In genomic region chr12:8032242-8033152, GRCh38 we compare ENCODE assay signal across 8 cellular contexts. TPM values are rescaled to one million over a fixed set of nuclear protein-coding genes. Genes with fewer than 3 reads are reported as not detected.
DNase-seq lines count a peak whose midpoint lies in the region; ATAC-seq, FAIRE-seq and TF ChIP-seq lines count a peak whose summit lies in the region.

Gene FOXJ2, plus strand, starts transcription at chr12:8032716. Its CDS starts 7,117 bp downstream, at chr12:8039833.

- H3K27ac ChIP-seq in psoas muscle: peak within 1 kb of the TSS; percentile 99

- no peaks in the 10 kb centered on the region for H3K27me3 Mint-ChIP-seq in T-helper 1 cell treated with Interleukin-12 subunit alpha and Interleukin-12 subunit beta and Interleukin-4 antibody, amounts not matched to agents 30 μg/mL and 1 μg/mL, for 36 hours (ENCODE audit: low read depth)

- peak within 1 kb of the TSS; percentile 82 for H3K27ac Mint-ChIP-seq in T-helper 1 cell treated with Interleukin-12 subunit alpha and Interleukin-12 subunit beta and Interleukin-4 antibody, amounts not matched to agents 30 μg/mL and 1 μg/mL, for 36 hours

- H3K4me3 Mint-ChIP-seq in T-helper 1 cell treated with Interleukin-12 subunit alpha and Interleukin-12 subunit beta and Interleukin-4 antibody, amounts not matched to agents 30 μg/mL and 1 μg/mL, for 36 hours: peak within 1 kb of the TSS; percentile 81

- peak; percentile 74 for DNase-seq in ELR (ENCODE audit: low read depth)
- peak; percentile 5 to 19 for DNase-seq in Kasumi-1 (lab: John Stamatoyannopoulos, UW)
- DNase-seq in amniotic epithelial cell (ENCODE audit: low read depth): peak; percentile 61
- DNase-seq in left ventricle myocardium superior: peak; percentile 90
- peak; percentile 84 to 90 for DNase-seq in psoas muscle
- DNase-seq in urothelium cell line (ENCODE audit: low spot score): peak; percentile 92

- H3K27me3 ChIP-seq in psoas muscle (ENCODE audit: insufficient read depth in 3 of 3, low read length in 2 of 3): no peaks in the 10 kb centered on the region

- no peaks in the 10 kb centered on the region for H3K36me3 ChIP-seq in psoas muscle (ENCODE audit: insufficient read depth in 1 of 2, low read depth in 1 of 2)

- no peak for TF ChIP-seq CTCF in psoas muscle (IDR thresholded peaks at IDR 0.05)

- peaks cover 48% of the 10 kb centered on the region for H3K4me1 Mint-ChIP-seq in T-helper 1 cell treated with Interleukin-12 subunit alpha and Interleukin-12 subunit beta and Interleukin-4 antibody, amounts not matched to agents 30 μg/mL and 1 μg/mL, for 36 hours (ENCODE audit: low read depth)

- peak; percentile 5 for FAIRE-seq in urothelium cell line (lab: Jason Lieb, UNC)

- H3K9me3 ChIP-seq in psoas muscle: no peaks in the 10 kb centered on the region

- ATAC-seq in GM21825 (IDR thresholded peaks at IDR 0.05; ENCODE audit: unreplicated experiment): peak; percentile 64
- ATAC-seq in left ventricle myocardium superior: peak; percentile 91
- ATAC-seq in psoas muscle: peak; percentile 81 to 86 (median 84)

- peak within 1 kb of the TSS; percentile 97 for H3K4me3 ChIP-seq in psoas muscle

- peaks cover 37% of the 10 kb centered on the region for H3K4me1 ChIP-seq in psoas muscle

- no peaks in the 10 kb centered on the region for H3K9me3 Mint-ChIP-seq in T-helper 1 cell treated with Interleukin-12 subunit alpha and Interleukin-12 subunit beta and Interleukin-4 antibody, amounts not matched to agents 30 μg/mL and 1 μg/mL, for 36 hours

- H3K36me3 Mint-ChIP-seq in T-helper 1 cell treated with Interleukin-12 subunit alpha and Interleukin-12 subunit beta and Interleukin-4 antibody, amounts not matched to agents 30 μg/mL and 1 μg/mL, for 36 hours (ENCODE audit: low read depth): peaks cover 2% of the 10 kb centered on the region

- intact Hi-C loops in left ventricle myocardium superior (cut with micrococcal nuclease) (no loop called here), psoas muscle (cut with DNase I) (loop anchor here in 1 of 2 donors (10.0 kb wide), 1 partner anchor 838 kb away; no protein-coding TSS in a partner anchor)

- WGBS in psoas muscle, 3 donors: 0 to 1% (median 0%) methylated on average over 49 to 93 of the region's 93 CpGs

RNA-seq across cellular contexts. Expression of gene FOXJ2, which starts in this region (rescaled TPM):
- total RNA-seq in left ventricle myocardium superior: 25.9 TPM
- total RNA-seq in psoas muscle: 10 to 100 TPM; 24.5 to 51.3 (median 37.7) TPM
- polyA plus RNA-seq in psoas muscle: 10 to 100 TPM in 1 of 3 donors, 1 to 10 TPM in 2; 7.9 to 24.1 (median 9.5) TPM

Comparison
In these comparisons a context has a peak if more than half of its experiments do, and no peak if none do; other contexts are left out.
1. Peak in every context shown above with its lines: DNase-seq, ATAC-seq, H3K4me3 ChIP-seq and H3K27ac ChIP-seq.
2. DNase-seq: peak in every context shown above with its lines; median percentile 92 in urothelium cell line; 90 in left ventricle myocardium superior; 87 in psoas muscle; 74 in ELR; 61 in amniotic epithelial cell; 12 in Kasumi-1.